Comparison of ENCODE assay signal across 8 cellular contexts in the genomic region with DNA sequence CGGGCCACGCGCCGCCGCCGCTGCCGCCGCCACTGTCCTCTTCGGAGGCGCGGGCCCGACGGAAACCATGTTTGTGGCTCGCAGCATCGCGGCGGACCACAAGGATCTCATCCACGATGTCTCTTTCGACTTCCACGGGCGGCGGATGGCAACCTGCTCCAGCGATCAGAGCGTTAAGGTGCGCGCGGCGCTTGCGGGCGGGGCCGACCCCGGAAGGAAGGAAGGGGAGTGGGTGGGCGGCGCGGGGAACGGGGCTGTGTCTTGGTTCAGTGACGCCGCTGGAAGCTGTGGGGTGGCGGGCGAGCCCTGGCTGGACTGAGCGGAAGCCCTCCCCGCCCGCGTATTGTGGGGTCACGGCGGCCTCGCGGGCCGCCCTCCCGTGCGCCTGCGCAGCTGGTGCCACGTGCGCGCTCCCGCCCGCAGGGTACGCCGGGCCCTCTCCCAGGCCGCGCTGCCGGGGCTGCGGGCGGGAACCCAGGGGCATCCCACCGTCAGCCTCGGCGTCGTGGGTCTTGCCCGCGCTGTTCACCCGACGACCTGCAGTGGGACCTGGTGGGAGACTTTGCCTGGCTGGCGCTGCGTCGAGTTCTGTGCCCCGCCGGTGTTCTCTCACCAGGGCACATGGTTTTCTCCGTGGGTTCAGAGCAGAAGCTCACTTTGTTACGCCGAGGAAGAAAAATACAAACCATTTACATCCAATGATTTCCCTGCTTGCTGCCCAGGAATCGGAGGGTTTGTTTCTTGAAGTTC. TPM values are rescaled to one million over a fixed set of nuclear protein-coding genes. Genes with fewer than 3 reads are reported as not detected.
DNase-seq lines count a peak whose midpoint lies in the region; ATAC-seq and TF ChIP-seq lines count a peak whose summit lies in the region.

No MANE protein-coding gene starts in this region.

- peak; percentile 96 for DNase-seq in EL
- DNase-seq in GM23338 (ENCODE audit: low spot score): peak; percentile 81
- DNase-seq in Kasumi-1 (lab: John Stamatoyannopoulos, UW): peak; percentile 91 to 95
- DNase-seq in RWPE2 (ENCODE audit: low spot score): peak; percentile 97
- peak; percentile 98 for DNase-seq in activated effector memory CD4-positive, alpha-beta T cell treated with Interleukin-2 at 50 U/mL for 16 hours
- peak; percentile 90 for DNase-seq in fibroblast of the conjunctiva (ENCODE audit: low read depth)
- DNase-seq in nephron progenitor cell: peak; percentile 84
- DNase-seq in stimulated activated naive CD8-positive, alpha-beta T cell treated with anti-CD3 and anti-CD28 coated beads, Interleukin-15, Interleukin-2, amounts not matched to agents 100 U/mL and 50 U/mL, for 24 hours: peak; percentile 99

- H3K4me3 ChIP-seq in GM23338 (peak overlapping the region; percentile 85), RWPE2 (ENCODE audit: severe bottlenecking) (peak overlapping the region; percentile 82)

- no peaks in the 10 kb centered on the region for H3K9me2 ChIP-seq in GM23338 (ENCODE audit: insufficient read depth)

- ATAC-seq in GM23338: peak; percentile 72
- ATAC-seq in RWPE2 (ENCODE audit: low read depth): peak; percentile 83
- ATAC-seq in stimulated activated naive CD8-positive, alpha-beta T cell treated with anti-CD3 and anti-CD28 coated beads, Interleukin-15, Interleukin-2, amounts not matched to agents 100 U/mL and 50 U/mL, for 24 hours: peak; percentile 90

- peaks cover 23% of the 10 kb centered on the region for H3K27me3 Mint-ChIP-seq in GM23338 (ENCODE audit: insufficient read depth, low read depth, poor library complexity)
- H3K27me3 Mint-ChIP-seq in nephron progenitor cell (ENCODE audit: low read depth, poor library complexity): no peaks in the 10 kb centered on the region

- H3K9me3 ChIP-seq in RWPE2 (ENCODE audit: severe bottlenecking): no peaks in the 10 kb centered on the region

- H3K4me1 ChIP-seq in GM23338 (ENCODE audit: insufficient read depth) (peaks cover 5% of the 10 kb centered on the region; the same call in 1 of the 2 replicates), RWPE2 (ENCODE audit: insufficient read depth, poor library complexity, severe bottlenecking) (peaks cover 16% of the 10 kb centered on the region)

- H3K4me1 Mint-ChIP-seq in GM23338: peaks cover 16% of the 10 kb centered on the region; the same call in 2 of the 3 replicates
- H3K4me1 Mint-ChIP-seq in nephron progenitor cell: peaks cover 28% of the 10 kb centered on the region

- peaks cover 13% of the 10 kb centered on the region for H4K20me1 ChIP-seq in GM23338 (replicated peaks; ENCODE audit: insufficient read depth)

- TF ChIP-seq CTCF in GM23338 (conservative IDR thresholded peaks at IDR 0.05; ENCODE audit: low read depth in 2 of 2) (no peak), RWPE2 (IDR thresholded peaks at IDR 0.05; ENCODE audit: poor library complexity, severe bottlenecking) (no peak), nephron progenitor cell (IDR thresholded peaks at IDR 0.05) (no peak)

- H3K36me3 Mint-ChIP-seq in GM23338 (ENCODE audit: low read depth) (peaks cover 36% of the 10 kb centered on the region; the same call in 2 of the 3 replicates), nephron progenitor cell (ENCODE audit: low read depth) (peaks cover 46% of the 10 kb centered on the region)

- peaks cover 12% of the 10 kb centered on the region; the same call in 2 of the 3 replicates for H3K9me3 Mint-ChIP-seq in GM23338
- H3K9me3 Mint-ChIP-seq in nephron progenitor cell: peaks cover 28% of the 10 kb centered on the region

- H3K79me2 ChIP-seq in GM23338 (replicated peaks; ENCODE audit: insufficient read depth): peaks cover 46% of the 10 kb centered on the region

- H3K36me3 ChIP-seq in GM23338 (ENCODE audit: insufficient read depth) (no peaks in the 10 kb centered on the region), RWPE2 (ENCODE audit: low read depth) (peaks cover 36% of the 10 kb centered on the region)

- H2AFZ ChIP-seq in GM23338: peak overlapping the region; percentile 81

- H3K27me3 ChIP-seq in GM23338 (ENCODE audit: insufficient read depth) (no peaks in the 10 kb centered on the region), RWPE2 (ENCODE audit: insufficient read depth, poor library complexity, severe bottlenecking) (no peaks in the 10 kb centered on the region)

- peaks cover 12% of the 10 kb centered on the region; the same call in 1 of the 2 replicates for H3F3A ChIP-seq in GM23338 (replicated peaks; ENCODE audit: low read depth)

- H3K27ac Mint-ChIP-seq in GM23338 (peak overlapping the region; percentile 96), nephron progenitor cell (peak overlapping the region; percentile 98)

- peak overlapping the region; percentile 91 for H3K4me3 Mint-ChIP-seq in GM23338
- H3K4me3 Mint-ChIP-seq in nephron progenitor cell: peak overlapping the region; percentile 94

- H3K27ac ChIP-seq in GM23338 (ENCODE audit: low read depth) (peak overlapping the region; percentile 99), RWPE2 (ENCODE audit: poor library complexity, severe bottlenecking) (peak overlapping the region; percentile 94)

- peak overlapping the region; percentile 78 for H3K4me2 ChIP-seq in GM23338

TF ChIP-seq in GM23338, 12 proteins besides CTCF, POLR2A, EP300 and RAD21 (continues in another document):
- no peak for TF ChIP-seq STAT1 (IDR thresholded peaks at IDR 0.05; ENCODE audit: unreplicated experiment)
- TF ChIP-seq, protein P1, sequence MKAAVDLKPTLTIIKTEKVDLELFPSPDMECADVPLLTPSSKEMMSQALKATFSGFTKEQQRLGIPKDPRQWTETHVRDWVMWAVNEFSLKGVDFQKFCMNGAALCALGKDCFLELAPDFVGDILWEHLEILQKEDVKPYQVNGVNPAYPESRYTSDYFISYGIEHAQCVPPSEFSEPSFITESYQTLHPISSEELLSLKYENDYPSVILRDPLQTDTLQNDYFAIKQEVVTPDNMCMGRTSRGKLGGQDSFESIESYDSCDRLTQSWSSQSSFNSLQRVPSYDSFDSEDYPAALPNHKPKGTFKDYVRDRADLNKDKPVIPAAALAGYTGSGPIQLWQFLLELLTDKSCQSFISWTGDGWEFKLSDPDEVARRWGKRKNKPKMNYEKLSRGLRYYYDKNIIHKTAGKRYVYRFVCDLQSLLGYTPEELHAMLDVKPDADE (IDR thresholded peaks at IDR 0.05): peak; percentile 20; the same call in 1 of the 2 replicates
- 0 out of 2 replicates have a peak, but pooled peaks have one; percentile 20 for TF ChIP-seq CREB1 (CRISPR knock-in tag; IDR thresholded peaks at IDR 0.05; ENCODE audit: low read depth)
- TF ChIP-seq JUNB (IDR thresholded peaks at IDR 0.05; ENCODE audit: unreplicated experiment): no peak
- no peak for TF ChIP-seq ZNF331 (CRISPR knock-in tag; IDR thresholded peaks at IDR 0.05; ENCODE audit: low read depth)
- TF ChIP-seq REST (IDR thresholded peaks at IDR 0.05; ENCODE audit: unreplicated experiment): no peak
- TF ChIP-seq ZNF114 (CRISPR knock-in tag; IDR thresholded peaks at IDR 0.05): 0 out of 2 replicates have a peak, but pooled peaks have one; percentile 26
- TF ChIP-seq EZH2phosphoT487 (IDR thresholded peaks at IDR 0.05; ENCODE audit: unreplicated experiment): no peak
- TF ChIP-seq NANOG (IDR thresholded peaks at IDR 0.05; ENCODE audit: borderline replicate concordance): no peak
- peak; percentile 78 for TF ChIP-seq POLR2AphosphoS5 (IDR thresholded peaks at IDR 0.05; ENCODE audit: low read depth)
- TF ChIP-seq EZH2 (IDR thresholded peaks at IDR 0.05; ENCODE audit: low read depth, unreplicated experiment): no peak

RNA-seq across cellular contexts. Expression of gene SEH1L, which starts 0.4 kb away (rescaled TPM):
- 72.0 and 95.0 TPM in 2 replicates for total RNA-seq in GM23338 (2014; rRNA removed; shearing (Covaris generic))
- 40.9 and 46.9 TPM in 2 replicates for polyA plus RNA-seq in GM23338 (2016; fragmentation: Nextera tagmentation; extraction: Ambion mirVana)

RNA-seq across cellular contexts. Expression of gene CEP192, which starts 42.9 kb away (rescaled TPM):
- 23.3 and 30.6 TPM in 2 replicates for total RNA-seq in GM23338 (2014; rRNA removed; shearing (Covaris generic))
- 15.2 and 19.9 TPM in 2 replicates for polyA plus RNA-seq in GM23338 (2016; fragmentation: Nextera tagmentation; extraction: Ambion mirVana)

Comparison
In these comparisons a context has a peak if more than half of its experiments do, and no peak if none do; other contexts are left out.
1. Peak in every context shown above with its lines: DNase-seq, ATAC-seq, H3K4me3 ChIP-seq and H3K27ac ChIP-seq.